In genomic region chr1:224585051-224585450, GRCh38 we compare ENCODE assay signal across 27 cellular contexts.
"Had no signal": no experiment of that assay in that cellular context is flagged by ENCODE, and none has a peak within 500 bp of the region (broad histone marks: within the 10 kb centered on the region; RNA-seq: fewer than 3 reads in every experiment).

No MANE protein-coding gene starts in this region.

- H3K27me3 ChIP-seq: colonic mucosa, dorsolateral prefrontal cortex, esophagus squamous epithelium, foreskin keratinocyte, gastrocnemius medialis, gastroesophageal sphincter, heart left ventricle, heart right ventricle had no signal

- H3K27ac Mint-ChIP-seq: dendritic cell treated with granulocyte-macrophage colony-stimulating factor and Interleukin-4, amounts not matched to agents 40 ng/mL and 50 ng/mL, for 4 days; effector memory CD8-positive, alpha-beta T cell; endodermal cell had no signal

- H3K4me3 ChIP-seq: colonic mucosa, coronary artery, dorsolateral prefrontal cortex, esophagus squamous epithelium, gastrocnemius medialis, gastroesophageal sphincter, heart left ventricle, heart right ventricle had no signal

- H3K4me1 ChIP-seq: colonic mucosa, esophagus squamous epithelium, foreskin keratinocyte, gastroesophageal sphincter, heart left ventricle, heart right ventricle had no signal

- DNase-seq: colonic mucosa; cortex of kidney; dermis blood vessel endothelial cell; dorsolateral prefrontal cortex; effector CD4-positive, alpha-beta T cell; effector CD8-positive, alpha-beta T cell; effector memory CD4-positive, alpha-beta T cell; effector memory CD8-positive, alpha-beta T cell; endodermal cell; erythroblast; esophagus squamous epithelium; foreskin fibroblast; foreskin keratinocyte; foreskin melanocyte; gastrocnemius medialis; glutamatergic neuron; head of caudate nucleus; heart left ventricle; heart right ventricle had no signal

- H3K9me3 Mint-ChIP-seq: dendritic cell treated with granulocyte-macrophage colony-stimulating factor and Interleukin-4, amounts not matched to agents 40 ng/mL and 50 ng/mL, for 4 days; effector memory CD8-positive, alpha-beta T cell had no signal

- FAIRE-seq: colon, endometrium, endothelial cell of umbilical vein, frontal cortex had no signal

- H3K4me3 Mint-ChIP-seq: dendritic cell treated with granulocyte-macrophage colony-stimulating factor and Interleukin-4, amounts not matched to agents 40 ng/mL and 50 ng/mL, for 4 days; effector memory CD8-positive, alpha-beta T cell; endodermal cell had no signal

- H3K27ac ChIP-seq: colonic mucosa, coronary artery, dorsolateral prefrontal cortex, epithelial cell of prostate, esophagus squamous epithelium, foreskin keratinocyte, gastrocnemius medialis, gastroesophageal sphincter, heart left ventricle, heart right ventricle had no signal

- H3K9me3 ChIP-seq: colonic mucosa, esophagus squamous epithelium, gastrocnemius medialis, gastroesophageal sphincter, heart left ventricle, heart right ventricle had no signal

- H3K36me3 ChIP-seq: colonic mucosa, esophagus squamous epithelium, gastrocnemius medialis, gastroesophageal sphincter, heart left ventricle, heart right ventricle had no signal
